ENCODE assay signal across 1 cellular context in genomic region chr3:194487289-194488006, GRCh38.
TF ChIP-seq lines count a peak whose summit lies in the region.

No MANE protein-coding gene starts in this region.

TF ChIP-seq in H1, 55 proteins besides CTCF, POLR2A, EP300 and RAD21 (continued from another document):
- TF ChIP-seq, protein P1, sequence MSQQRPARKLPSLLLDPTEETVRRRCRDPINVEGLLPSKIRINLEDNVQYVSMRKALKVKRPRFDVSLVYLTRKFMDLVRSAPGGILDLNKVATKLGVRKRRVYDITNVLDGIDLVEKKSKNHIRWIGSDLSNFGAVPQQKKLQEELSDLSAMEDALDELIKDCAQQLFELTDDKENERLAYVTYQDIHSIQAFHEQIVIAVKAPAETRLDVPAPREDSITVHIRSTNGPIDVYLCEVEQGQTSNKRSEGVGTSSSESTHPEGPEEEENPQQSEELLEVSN (IDR thresholded peaks at IDR 0.05): peak; percentile 27; the same call in 1 of the 2 replicates
- TF ChIP-seq KDM4A (IDR thresholded peaks at IDR 0.05; ENCODE audit: low read depth, low read length, severe bottlenecking): peak; percentile 21
- 0 out of 4 replicates have a peak, but pooled peaks of 1 of the 2 experiments have one; percentile 36 for TF ChIP-seq HDAC2 (IDR thresholded peaks at IDR 0.05; ENCODE audit: borderline replicate concordance in 1 of 2, low read depth in 2 of 2, low read length in 2 of 2)
- TF ChIP-seq SIRT6 (IDR thresholded peaks at IDR 0.05; ENCODE audit: low read length): no peak
- TF ChIP-seq, protein P2, sequence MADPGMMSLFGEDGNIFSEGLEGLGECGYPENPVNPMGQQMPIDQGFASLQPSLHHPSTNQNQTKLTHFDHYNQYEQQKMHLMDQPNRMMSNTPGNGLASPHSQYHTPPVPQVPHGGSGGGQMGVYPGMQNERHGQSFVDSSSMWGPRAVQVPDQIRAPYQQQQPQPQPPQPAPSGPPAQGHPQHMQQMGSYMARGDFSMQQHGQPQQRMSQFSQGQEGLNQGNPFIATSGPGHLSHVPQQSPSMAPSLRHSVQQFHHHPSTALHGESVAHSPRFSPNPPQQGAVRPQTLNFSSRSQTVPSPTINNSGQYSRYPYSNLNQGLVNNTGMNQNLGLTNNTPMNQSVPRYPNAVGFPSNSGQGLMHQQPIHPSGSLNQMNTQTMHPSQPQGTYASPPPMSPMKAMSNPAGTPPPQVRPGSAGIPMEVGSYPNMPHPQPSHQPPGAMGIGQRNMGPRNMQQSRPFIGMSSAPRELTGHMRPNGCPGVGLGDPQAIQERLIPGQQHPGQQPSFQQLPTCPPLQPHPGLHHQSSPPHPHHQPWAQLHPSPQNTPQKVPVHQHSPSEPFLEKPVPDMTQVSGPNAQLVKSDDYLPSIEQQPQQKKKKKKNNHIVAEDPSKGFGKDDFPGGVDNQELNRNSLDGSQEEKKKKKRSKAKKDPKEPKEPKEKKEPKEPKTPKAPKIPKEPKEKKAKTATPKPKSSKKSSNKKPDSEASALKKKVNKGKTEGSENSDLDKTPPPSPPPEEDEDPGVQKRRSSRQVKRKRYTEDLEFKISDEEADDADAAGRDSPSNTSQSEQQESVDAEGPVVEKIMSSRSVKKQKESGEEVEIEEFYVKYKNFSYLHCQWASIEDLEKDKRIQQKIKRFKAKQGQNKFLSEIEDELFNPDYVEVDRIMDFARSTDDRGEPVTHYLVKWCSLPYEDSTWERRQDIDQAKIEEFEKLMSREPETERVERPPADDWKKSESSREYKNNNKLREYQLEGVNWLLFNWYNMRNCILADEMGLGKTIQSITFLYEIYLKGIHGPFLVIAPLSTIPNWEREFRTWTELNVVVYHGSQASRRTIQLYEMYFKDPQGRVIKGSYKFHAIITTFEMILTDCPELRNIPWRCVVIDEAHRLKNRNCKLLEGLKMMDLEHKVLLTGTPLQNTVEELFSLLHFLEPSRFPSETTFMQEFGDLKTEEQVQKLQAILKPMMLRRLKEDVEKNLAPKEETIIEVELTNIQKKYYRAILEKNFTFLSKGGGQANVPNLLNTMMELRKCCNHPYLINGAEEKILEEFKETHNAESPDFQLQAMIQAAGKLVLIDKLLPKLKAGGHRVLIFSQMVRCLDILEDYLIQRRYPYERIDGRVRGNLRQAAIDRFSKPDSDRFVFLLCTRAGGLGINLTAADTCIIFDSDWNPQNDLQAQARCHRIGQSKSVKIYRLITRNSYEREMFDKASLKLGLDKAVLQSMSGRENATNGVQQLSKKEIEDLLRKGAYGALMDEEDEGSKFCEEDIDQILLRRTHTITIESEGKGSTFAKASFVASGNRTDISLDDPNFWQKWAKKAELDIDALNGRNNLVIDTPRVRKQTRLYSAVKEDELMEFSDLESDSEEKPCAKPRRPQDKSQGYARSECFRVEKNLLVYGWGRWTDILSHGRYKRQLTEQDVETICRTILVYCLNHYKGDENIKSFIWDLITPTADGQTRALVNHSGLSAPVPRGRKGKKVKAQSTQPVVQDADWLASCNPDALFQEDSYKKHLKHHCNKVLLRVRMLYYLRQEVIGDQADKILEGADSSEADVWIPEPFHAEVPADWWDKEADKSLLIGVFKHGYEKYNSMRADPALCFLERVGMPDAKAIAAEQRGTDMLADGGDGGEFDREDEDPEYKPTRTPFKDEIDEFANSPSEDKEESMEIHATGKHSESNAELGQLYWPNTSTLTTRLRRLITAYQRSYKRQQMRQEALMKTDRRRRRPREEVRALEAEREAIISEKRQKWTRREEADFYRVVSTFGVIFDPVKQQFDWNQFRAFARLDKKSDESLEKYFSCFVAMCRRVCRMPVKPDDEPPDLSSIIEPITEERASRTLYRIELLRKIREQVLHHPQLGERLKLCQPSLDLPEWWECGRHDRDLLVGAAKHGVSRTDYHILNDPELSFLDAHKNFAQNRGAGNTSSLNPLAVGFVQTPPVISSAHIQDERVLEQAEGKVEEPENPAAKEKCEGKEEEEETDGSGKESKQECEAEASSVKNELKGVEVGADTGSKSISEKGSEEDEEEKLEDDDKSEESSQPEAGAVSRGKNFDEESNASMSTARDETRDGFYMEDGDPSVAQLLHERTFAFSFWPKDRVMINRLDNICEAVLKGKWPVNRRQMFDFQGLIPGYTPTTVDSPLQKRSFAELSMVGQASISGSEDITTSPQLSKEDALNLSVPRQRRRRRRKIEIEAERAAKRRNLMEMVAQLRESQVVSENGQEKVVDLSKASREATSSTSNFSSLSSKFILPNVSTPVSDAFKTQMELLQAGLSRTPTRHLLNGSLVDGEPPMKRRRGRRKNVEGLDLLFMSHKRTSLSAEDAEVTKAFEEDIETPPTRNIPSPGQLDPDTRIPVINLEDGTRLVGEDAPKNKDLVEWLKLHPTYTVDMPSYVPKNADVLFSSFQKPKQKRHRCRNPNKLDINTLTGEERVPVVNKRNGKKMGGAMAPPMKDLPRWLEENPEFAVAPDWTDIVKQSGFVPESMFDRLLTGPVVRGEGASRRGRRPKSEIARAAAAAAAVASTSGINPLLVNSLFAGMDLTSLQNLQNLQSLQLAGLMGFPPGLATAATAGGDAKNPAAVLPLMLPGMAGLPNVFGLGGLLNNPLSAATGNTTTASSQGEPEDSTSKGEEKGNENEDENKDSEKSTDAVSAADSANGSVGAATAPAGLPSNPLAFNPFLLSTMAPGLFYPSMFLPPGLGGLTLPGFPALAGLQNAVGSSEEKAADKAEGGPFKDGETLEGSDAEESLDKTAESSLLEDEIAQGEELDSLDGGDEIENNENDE (IDR thresholded peaks at IDR 0.05; ENCODE audit: insufficient replicate concordance, low read length): no peak
